In genomic region chr7:8086239-8086638, GRCh38 we compare ENCODE assay signal across 1 cellular context.
TF ChIP-seq lines count a peak whose summit lies in the region.

No MANE protein-coding gene starts in this region.

TF ChIP-seq in GM23338, 12 proteins besides CTCF, POLR2A, EP300 and RAD21 (continued from another document):
- TF ChIP-seq REST (IDR thresholded peaks at IDR 0.05; ENCODE audit: unreplicated experiment): peak; percentile 32
- no peak for TF ChIP-seq JUNB (IDR thresholded peaks at IDR 0.05; ENCODE audit: unreplicated experiment)
- TF ChIP-seq NANOG (IDR thresholded peaks at IDR 0.05; ENCODE audit: borderline replicate concordance): no peak
- no peak for TF ChIP-seq ZNF331 (CRISPR knock-in tag; IDR thresholded peaks at IDR 0.05; ENCODE audit: low read depth)
